In the genomic region with DNA sequence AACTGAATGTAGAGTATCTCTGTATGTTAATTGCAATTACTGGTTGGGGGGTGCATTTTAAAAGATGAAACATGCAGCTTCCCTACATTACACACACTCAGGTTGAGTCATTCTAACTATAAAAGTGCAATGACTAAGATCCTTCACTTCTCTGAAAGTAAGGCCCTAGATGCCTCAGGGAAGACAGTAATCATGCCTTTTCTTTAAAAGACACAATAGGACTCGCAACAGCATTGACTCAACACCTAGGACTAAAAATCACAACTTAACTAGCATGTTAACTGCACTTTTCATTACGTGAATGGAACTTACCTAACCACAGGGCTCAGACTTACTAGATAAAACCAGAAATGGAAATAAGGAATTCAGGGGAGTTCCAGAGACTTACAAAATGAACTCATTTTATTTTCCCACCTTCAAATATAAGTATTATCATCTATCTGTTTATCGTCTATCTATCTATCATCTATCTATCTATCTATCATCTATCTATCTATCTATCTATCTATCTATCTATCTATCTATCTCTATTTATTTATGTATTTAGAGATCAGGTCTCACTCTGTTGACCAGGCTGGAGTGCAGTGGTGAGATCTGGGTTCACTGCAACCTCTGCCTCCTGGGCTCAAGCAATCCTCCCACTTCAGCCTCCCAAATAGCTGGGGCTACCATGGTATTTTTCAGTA, we compare ENCODE assay signal across 10 cellular contexts. TPM values are rescaled to one million over a fixed set of nuclear protein-coding genes. Genes with fewer than 3 reads are reported as not detected.
DNase-seq lines count a peak whose midpoint lies in the region; ATAC-seq and TF ChIP-seq lines count a peak whose summit lies in the region.
"Had no signal": no experiment of that assay in that cellular context is flagged by ENCODE, and none has a peak within 500 bp of the region (broad histone marks: within the 10 kb centered on the region; RNA-seq: fewer than 3 reads in every experiment).

No MANE protein-coding gene starts in this region.

- POLR2A ChIA-PET in PC-9 (lab: Charles Lee; ENCODE audit: unreplicated experiment): interaction anchor here (0.7 kb wide), 1 partner anchor 146 kb away, joined by 3 read pairs; no protein-coding TSS in a partner anchor
- POLR2A ChIA-PET in CD8-positive, alpha-beta memory T cell (lab: Charles Lee): no interaction called here

- peak overlapping the region; percentile 11 for H3K4me2 ChIP-seq in PC-9

- no peaks in the 10 kb centered on the region for H3K9me3 ChIP-seq in PC-9 (ENCODE audit: insufficient read depth, low read depth)
- no peaks in the 10 kb centered on the region for H3K9me3 ChIP-seq in CD8-positive, alpha-beta memory T cell (ENCODE audit: low read length)
- H3K9me3 ChIP-seq: lower lobe of right lung had no signal

- no peak overlapping the region; the same call in 1 of the 2 replicates for H3K4me3 ChIP-seq in PC-9
- no peak overlapping the region for H3K4me3 ChIP-seq in CD8-positive, alpha-beta memory T cell (ENCODE audit: low read length)
- H3K4me3 ChIP-seq: lower lobe of right lung had no signal

- H4K20me1 ChIP-seq in PC-9 (ENCODE audit: insufficient read depth): no peaks in the 10 kb centered on the region

- no peaks in the 10 kb centered on the region for H3K9me3 Mint-ChIP-seq in CD8-positive, alpha-beta memory T cell

- H2AFZ ChIP-seq in PC-9: no peak overlapping the region

- intact Hi-C loops in PC-9 (cut with micrococcal nuclease; ENCODE audit: unreplicated experiment) (loop anchor here (5.0 kb wide), 2 partner anchors 60 to 415 kb away; a partner anchor contains a TSS), left ventricle myocardium superior (cut with micrococcal nuclease) (no loop called here)

- H3K4me1 ChIP-seq in PC-9 (replicated peaks; ENCODE audit: insufficient read depth): peaks cover 36% of the 10 kb centered on the region
- H3K4me1 ChIP-seq in CD8-positive, alpha-beta memory T cell (ENCODE audit: insufficient read depth, low read length): no peaks in the 10 kb centered on the region
- H3K4me1 ChIP-seq: lower lobe of right lung had no signal

- no peaks in the 10 kb centered on the region for H3K27me3 ChIP-seq in PC-9 (ENCODE audit: insufficient read depth, low read depth)
- no peaks in the 10 kb centered on the region for H3K27me3 ChIP-seq in CD8-positive, alpha-beta memory T cell (ENCODE audit: insufficient read depth, low read length, poor library complexity, severe bottlenecking)

- TF ChIP-seq CTCF in PC-9 (conservative IDR thresholded peaks at IDR 0.05): no peak

- H3K79me2 ChIP-seq in PC-9 (ENCODE audit: low read depth): no peaks in the 10 kb centered on the region

- H3K9me2 ChIP-seq in PC-9 (ENCODE audit: insufficient read depth): no peaks in the 10 kb centered on the region

- BruUV-seq in PC-9 (replicated peaks; lab: Mats Ljungman, UMichigan): no TSS peak

- peak overlapping the region; percentile 78 for H3K27ac ChIP-seq in PC-9
- no peak overlapping the region for H3K27ac ChIP-seq in CD8-positive, alpha-beta memory T cell (ENCODE audit: low read depth, low read length)
- H3K27ac ChIP-seq: lower lobe of right lung had no signal

- no peaks in the 10 kb centered on the region for H3K27me3 Mint-ChIP-seq in CD8-positive, alpha-beta memory T cell

- no peak overlapping the region for H3K27ac Mint-ChIP-seq in CD8-positive, alpha-beta memory T cell

- H3K36me3 Mint-ChIP-seq in CD8-positive, alpha-beta memory T cell: peaks cover 4 to 17% (median 13%) of the 10 kb centered on the region in 3 donors

- H3K36me3 ChIP-seq in PC-9 (ENCODE audit: low read depth): peaks cover 29% of the 10 kb centered on the region
- H3K36me3 ChIP-seq in CD8-positive, alpha-beta memory T cell (ENCODE audit: insufficient read depth, low read length): no peaks in the 10 kb centered on the region

- CTCF ChIA-PET in PC-9 (lab: Charles Lee): interaction anchor here (0.6 kb wide), 1 partner anchor 861 kb away, joined by 3 read pairs; no protein-coding TSS in a partner anchor
- CTCF ChIA-PET in CD8-positive, alpha-beta memory T cell (lab: Charles Lee): no interaction called here

- DNase-seq in activated CD4-positive, CD25-positive, alpha-beta regulatory T cell treated with anti-CD3 and anti-CD28 coated beads, Interleukin-2, amount 50 U/mL, for 72 hours: no peak
- peak in 1 of 2 experiments; percentile 87 for DNase-seq in PC-9
- peak; percentile 98 for DNase-seq in renal cortical epithelial cell (ENCODE audit: low read depth)
- no peak for DNase-seq in left ventricle myocardium superior
- no peak for DNase-seq in dermis blood vessel endothelial cell
- no peak for DNase-seq in CD8-positive, alpha-beta memory T cell
- DNase-seq: Karpas-422, lower lobe of right lung had no signal

- ATAC-seq in activated CD4-positive, CD25-positive, alpha-beta regulatory T cell treated with anti-CD3 and anti-CD28 coated beads, Interleukin-2, amount 50 U/mL, for 24 hours: peak; percentile 92 to 94
- peak; percentile 74 for ATAC-seq in HG02840 (IDR thresholded peaks at IDR 0.05; ENCODE audit: low FRiP score, unreplicated experiment)
- ATAC-seq in left ventricle myocardium superior: no peak

- H3K4me1 Mint-ChIP-seq in CD8-positive, alpha-beta memory T cell: no peaks in the 10 kb centered on the region

- no peak overlapping the region for H3K4me3 Mint-ChIP-seq in CD8-positive, alpha-beta memory T cell

- H3F3A ChIP-seq in PC-9 (ENCODE audit: insufficient read depth, low read depth): peaks cover 30% of the 10 kb centered on the region

RNA-seq across cellular contexts. Expression of a gene that starts 47.8 kb away (rescaled TPM):
- 34.6 and 47.8 TPM in 2 replicates for total RNA-seq in PC-9 (2021)
- 13.9 and 14.0 TPM in 2 replicates for total RNA-seq in renal cortical epithelial cell
- 6.0 TPM for total RNA-seq in left ventricle myocardium superior
- total RNA-seq in dermis blood vessel endothelial cell: 13.1 and 22.0 TPM in 2 replicates
- 10 to 100 TPM; 20.3 to 21.6 TPM for total RNA-seq in CD8-positive, alpha-beta memory T cell
- 3.9 TPM for polyA plus RNA-seq in CD8-positive, alpha-beta memory T cell

RNA-seq across cellular contexts. Expression of a gene that starts 47.8 kb away (rescaled TPM):
- 53.2 and 62.7 TPM in 2 replicates for total RNA-seq in PC-9 (2021)
- total RNA-seq in renal cortical epithelial cell: 62.5 and 114 TPM in 2 replicates
- 4.3 TPM for total RNA-seq in left ventricle myocardium superior
- 27.0 and 32.3 TPM in 2 replicates for total RNA-seq in dermis blood vessel endothelial cell
- 1 to 10 TPM; 6.7 to 7.0 TPM for total RNA-seq in CD8-positive, alpha-beta memory T cell
- 17.6 TPM for polyA plus RNA-seq in CD8-positive, alpha-beta memory T cell

RNA-seq across cellular contexts. Expression of a gene that starts 59.7 kb away (rescaled TPM):
- total RNA-seq in PC-9 (2021) (not detected in 2 replicates), renal cortical epithelial cell (0.35 TPM in 1 of 2 replicates, not detected in the other), left ventricle myocardium superior (not detected), dermis blood vessel endothelial cell (0.17 TPM in 1 of 2 replicates, not detected in the other)
- total RNA-seq in CD8-positive, alpha-beta memory T cell: not detected
- 0.48 TPM for polyA plus RNA-seq in CD8-positive, alpha-beta memory T cell
- total RNA-seq: lower lobe of right lung had no signal
